ENCODE assay signal across 15 cellular contexts in the genomic region with DNA sequence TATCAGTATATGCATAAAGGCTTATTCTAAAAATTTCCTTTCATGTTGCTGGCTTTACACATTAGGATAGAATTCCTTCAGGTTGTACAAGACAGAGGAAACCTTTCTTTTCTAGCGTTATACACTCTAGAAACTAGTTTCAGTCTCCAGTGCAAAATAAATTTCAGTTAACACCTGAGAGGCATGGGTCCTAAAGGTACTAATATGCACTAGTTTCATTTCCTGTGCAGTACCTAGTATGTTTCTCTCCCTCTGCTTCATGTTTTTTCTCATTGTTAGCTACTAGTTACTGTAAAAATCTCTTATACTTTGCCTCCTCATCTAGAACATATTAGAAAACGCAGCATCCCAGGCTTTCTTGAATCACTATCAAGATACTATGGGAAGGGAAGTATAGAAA. TPM values are rescaled to one million over a fixed set of nuclear protein-coding genes. Genes with fewer than 3 reads are reported as not detected.
DNase-seq lines count a peak whose midpoint lies in the region; ATAC-seq and TF ChIP-seq lines count a peak whose summit lies in the region.
"Had no signal": no experiment of that assay in that cellular context is flagged by ENCODE, and none has a peak within 500 bp of the region (broad histone marks: within the 10 kb centered on the region; RNA-seq: fewer than 3 reads in every experiment).

No MANE protein-coding gene starts in this region.

- H3K27me3 ChIP-seq in gastroesophageal sphincter: no peaks in the 10 kb centered on the region
- H3K27me3 ChIP-seq: BE2C, pancreas had no signal

- H3K79me2 ChIP-seq in OCI-LY7 (ENCODE audit: insufficient read depth, low read depth, low read length): peaks cover 24% of the 10 kb centered on the region; the same call in 1 of the 2 replicates

- 90 to 100% methylated on average over 2 of the region's 2 CpGs for WGBS in gastroesophageal sphincter (ENCODE audit: low coverage in 1 of 2), 2 donors

- no peaks in the 10 kb centered on the region for H4K20me1 ChIP-seq in OCI-LY7 (ENCODE audit: insufficient read depth, low read length)

- H3K9me3 ChIP-seq in OCI-LY7 (ENCODE audit: low read length): no peaks in the 10 kb centered on the region
- no peaks in the 10 kb centered on the region for H3K9me3 ChIP-seq in gastroesophageal sphincter
- H3K9me3 ChIP-seq: BE2C, pancreas had no signal

- no peaks in the 10 kb centered on the region for H3K36me3 Mint-ChIP-seq in glutamatergic neuron (ENCODE audit: unreplicated experiment)

- H3K27me3 Mint-ChIP-seq in glutamatergic neuron (ENCODE audit: unreplicated experiment): no peaks in the 10 kb centered on the region
- H3K27me3 Mint-ChIP-seq: activated naive CD4-positive, alpha-beta T cell treated with anti-CD3 and anti-CD28 coated beads, Interleukin-2, amount 50 U/mL, for 24 hours had no signal

- H3K36me3 ChIP-seq in OCI-LY7 (ENCODE audit: insufficient read depth, low read length): peaks cover 40% of the 10 kb centered on the region
- peaks cover 0 to 34% of the 10 kb centered on the region in 2 donors for H3K36me3 ChIP-seq in gastroesophageal sphincter
- H3K36me3 ChIP-seq: BE2C had no signal

- DNase-seq in OCI-LY7 (ENCODE audit: low spot score) (peak; percentile 67), NCI-H226 (no peak), glutamatergic neuron (no peak), left colon (no peak)
- DNase-seq: BE2C, GDM1, NCI-H187, pancreas had no signal

- no peaks in the 10 kb centered on the region for H3K9me2 ChIP-seq in OCI-LY7 (ENCODE audit: insufficient read depth, low read length)

- intact Hi-C loops in OCI-LY7 (cut with micrococcal nuclease; ENCODE audit: unreplicated experiment) (loop anchor here (2.0 kb wide), 2 partner anchors 41 to 51 kb away; no protein-coding TSS in a partner anchor), left colon (cut with DNase I, micrococcal nuclease) (no loop called here)

- no peak for TF ChIP-seq POLR2A in gastroesophageal sphincter (IDR thresholded peaks at IDR 0.05)

- POLR2A ChIA-PET in OCI-LY7 (lab: Charles Lee): interaction anchor here (0.7 to 2.2 kb wide), 13 partner anchors 9 to 216 kb away, joined by 3 to 12 read pairs (median 4); no protein-coding TSS in a partner anchor

- H3K4me1 Mint-ChIP-seq in glutamatergic neuron (ENCODE audit: low read depth, unreplicated experiment): peaks cover 15% of the 10 kb centered on the region

- peak overlapping the region; percentile 72 for H3K4me2 ChIP-seq in OCI-LY7 (ENCODE audit: low read length)

- TF ChIP-seq EP300 in gastroesophageal sphincter (IDR thresholded peaks at IDR 0.05): no peak

- no peak overlapping the region for H3K27ac Mint-ChIP-seq in glutamatergic neuron (ENCODE audit: unreplicated experiment)
- H3K27ac Mint-ChIP-seq: activated naive CD4-positive, alpha-beta T cell treated with anti-CD3 and anti-CD28 coated beads, Interleukin-2, amount 50 U/mL, for 24 hours; mesothelial cell of epicardium had no signal

- TF ChIP-seq CTCF in OCI-LY7 (conservative IDR thresholded peaks at IDR 0.05; ENCODE audit: low read length): no peak
- TF ChIP-seq CTCF in gastroesophageal sphincter (IDR thresholded peaks at IDR 0.05): no peak
- TF ChIP-seq CTCF in glutamatergic neuron (IDR thresholded peaks at IDR 0.05; ENCODE audit: partially characterized antibody, unreplicated experiment): no peak

- H3K4me1 ChIP-seq in OCI-LY7 (ENCODE audit: insufficient read depth, low read length, poor library complexity, severe bottlenecking): peaks cover 83% of the 10 kb centered on the region
- H3K4me1 ChIP-seq in gastroesophageal sphincter: peaks cover 0 to 8% (median 0%) of the 10 kb centered on the region in 3 donors

- peaks cover 2% of the 10 kb centered on the region for H3K9me3 Mint-ChIP-seq in glutamatergic neuron (ENCODE audit: unreplicated experiment)
- H3K9me3 Mint-ChIP-seq: activated naive CD4-positive, alpha-beta T cell treated with anti-CD3 and anti-CD28 coated beads, Interleukin-2, amount 50 U/mL, for 24 hours; mesothelial cell of epicardium had no signal

- CTCF ChIA-PET in OCI-LY7 (lab: Charles Lee; ENCODE audit: unreplicated experiment): no interaction called here

- no peak overlapping the region for H3K4me3 Mint-ChIP-seq in glutamatergic neuron (ENCODE audit: unreplicated experiment)
- H3K4me3 Mint-ChIP-seq: activated naive CD4-positive, alpha-beta T cell treated with anti-CD3 and anti-CD28 coated beads, Interleukin-2, amount 50 U/mL, for 24 hours; mesothelial cell of epicardium had no signal

- H3K27ac ChIP-seq in OCI-LY7 (ENCODE audit: low read depth, low read length, poor library complexity, severe bottlenecking): peak overlapping the region; percentile 79
- H3K27ac ChIP-seq in gastroesophageal sphincter: no peak overlapping the region

- H2AFZ ChIP-seq in OCI-LY7 (ENCODE audit: low read length): peak overlapping the region; percentile 65

- peak; percentile 60 for ATAC-seq in GM18520 (IDR thresholded peaks at IDR 0.05; ENCODE audit: unreplicated experiment)
- ATAC-seq in GM21528 (IDR thresholded peaks at IDR 0.05; ENCODE audit: low FRiP score, unreplicated experiment): peak; percentile 53
- peak; percentile 57 for ATAC-seq in HG03095 (IDR thresholded peaks at IDR 0.05; ENCODE audit: unreplicated experiment)
- ATAC-seq in gastroesophageal sphincter: no peak
- no peak for ATAC-seq in left colon
- ATAC-seq: esophagus mucosa, pancreas had no signal

- no TSS peak for BruUV-seq in OCI-LY7 (replicated peaks; lab: Mats Ljungman, UMichigan)

- H3K4me3 ChIP-seq in OCI-LY7 (ENCODE audit: low read depth, low read length, poor library complexity, severe bottlenecking): peak overlapping the region; percentile 28
- no peak overlapping the region for H3K4me3 ChIP-seq in gastroesophageal sphincter
- H3K4me3 ChIP-seq: pancreas had no signal

RNA-seq across cellular contexts. Expression of a gene that starts 54.0 kb away (rescaled TPM):
- 33.7 and 35.5 TPM in 2 replicates for total RNA-seq in OCI-LY7 (2014; rRNA removed; shearing (Covaris generic))
- total RNA-seq in OCI-LY7 (2022) (49.4 and 55.6 TPM in 2 replicates), gastroesophageal sphincter (10 to 100 TPM; 17.9 to 30.5 (median 24.9) TPM), glutamatergic neuron (ENCODE audit: unreplicated experiment) (27.5 TPM), left colon (10 to 100 TPM; 10.6 to 24.2 TPM)

RNA-seq across cellular contexts. Expression of a gene that starts 59.6 kb away (rescaled TPM):
- total RNA-seq in OCI-LY7 (2014; rRNA removed; shearing (Covaris generic)): 20.4 and 22.7 TPM in 2 replicates
- total RNA-seq in OCI-LY7 (2022) (54.0 and 57.3 TPM in 2 replicates), gastroesophageal sphincter (10 to 100 TPM; 36.5 to 47.9 (median 42.8) TPM), glutamatergic neuron (ENCODE audit: unreplicated experiment) (28.4 TPM), left colon (10 to 100 TPM; 13.9 to 14.0 TPM)

Comparison
In these comparisons a context has a peak if more than half of its experiments do, and no peak if none do; other contexts are left out.
1. ATAC-seq: peak in GM18520 (single experiment), GM21528 (single experiment) and HG03095 (single experiment); none in gastroesophageal sphincter (single experiment) and left colon (single experiment).